In genomic region chr9:77841739-77842386, GRCh38 we compare ENCODE assay signal across 8 cellular contexts.
DNase-seq lines count a peak whose midpoint lies in the region; ATAC-seq and TF ChIP-seq lines count a peak whose summit lies in the region.

No MANE protein-coding gene starts in this region.

- 0 out of 2 replicates have a peak, but pooled peaks cover 8% of the 10 kb centered on the region for H3K36me3 ChIP-seq in KOPT-K1 (ENCODE audit: insufficient read depth, low read length)
- H3K36me3 ChIP-seq in thoracic aorta: no peaks in the 10 kb centered on the region

- H3K27me3 Mint-ChIP-seq in chondrocyte (ENCODE audit: low read depth): no peaks in the 10 kb centered on the region

- H3K4me3 ChIP-seq in AG10803 (ENCODE audit: low read length) (no peak overlapping the region), thoracic aorta (no peak overlapping the region)

- H3K4me1 ChIP-seq in thoracic aorta (ENCODE audit: control insufficient read depth in 1 of 2, low read depth in 2 of 2): peaks cover 18 to 41% of the 10 kb centered on the region in 2 donors

- H3K27ac ChIP-seq in KOPT-K1 (ENCODE audit: low read depth, low read length, poor library complexity, severe bottlenecking): peak overlapping the region; percentile 44
- H3K27ac ChIP-seq in thoracic aorta: no peak overlapping the region

- no peaks in the 10 kb centered on the region for H3K9me3 Mint-ChIP-seq in chondrocyte (ENCODE audit: low read depth)

- no peak overlapping the region for H3K4me3 Mint-ChIP-seq in chondrocyte (ENCODE audit: unreplicated experiment)

- peaks cover 59% of the 10 kb centered on the region for H3K4me1 Mint-ChIP-seq in chondrocyte (ENCODE audit: low read depth)

- DNase-seq in AG10803 (ENCODE audit: low read depth) (peak; percentile 46), chondrocyte (ENCODE audit: low spot score) (no peak), thoracic aorta (ENCODE audit: low spot score) (no peak), SHP77 treated with DMSO at 0.1 percent for 48 hours (lab: John Stamatoyannopoulos, UW) (no peak), NCI-H2171 (lab: John Stamatoyannopoulos, UW) (no peak)
- DNase-seq in activated CD8-positive, alpha-beta memory T cell treated with anti-CD3 and anti-CD28 coated beads, Interleukin-2, amount 50 U/mL, for 48 hours: no peak

- no peaks in the 10 kb centered on the region for H3K36me3 Mint-ChIP-seq in chondrocyte (ENCODE audit: low read depth)

- peak; percentile 51 for TF ChIP-seq CTCF in AG10803 (conservative IDR thresholded peaks at IDR 0.05; ENCODE audit: low read length)
- peak; percentile 74 for TF ChIP-seq CTCF in chondrocyte (IDR thresholded peaks at IDR 0.05)
- TF ChIP-seq CTCF in thoracic aorta (IDR thresholded peaks at IDR 0.05): peak; percentile 24

- no peaks in the 10 kb centered on the region for H3K27me3 ChIP-seq in thoracic aorta (replicated peaks; ENCODE audit: insufficient read depth)

- H3K27ac Mint-ChIP-seq in chondrocyte (ENCODE audit: unreplicated experiment): no peak overlapping the region

- H3K9me3 ChIP-seq in KOPT-K1 (ENCODE audit: insufficient read depth, low read length, poor library complexity, severe bottlenecking): no peaks in the 10 kb centered on the region
- no peaks in the 10 kb centered on the region for H3K9me3 ChIP-seq in thoracic aorta

- ATAC-seq in GM19023 (IDR thresholded peaks at IDR 0.05; ENCODE audit: unreplicated experiment) (peak; percentile 76), thoracic aorta (ENCODE audit: insufficient number of reproducible peaks, low FRiP score, low read depth) (peak; percentile 23)

Comparison
In these comparisons a context has a peak if more than half of its experiments do, and no peak if none do; other contexts are left out.
1. CTCF ChIP-seq: peak in every context shown above with its lines; median percentile 74 in chondrocyte; 51 in AG10803; 24 in thoracic aorta.